Comparison of ENCODE assay signal across 1 cellular context in genomic region chr6:119308048-119308570, GRCh38.
TF ChIP-seq lines count a peak whose summit lies in the region.

No MANE protein-coding gene starts in this region.

TF ChIP-seq in HepG2, 621 proteins besides CTCF, POLR2A, EP300 and RAD21 (continues in another document):
- TF ChIP-seq ZBTB40 (IDR thresholded peaks at IDR 0.05) (0 out of 2 replicates have a peak, but pooled peaks have one; percentile 35), ZBTB40 (CRISPR knock-in tag; IDR thresholded peaks at IDR 0.05) (no peak; the same call in 1 of the 2 replicates), HDAC1 (CRISPR knock-in tag; IDR thresholded peaks at IDR 0.05) (0 out of 2 replicates have a peak, but pooled peaks have one; percentile 25), SP140L (CRISPR knock-in tag; IDR thresholded peaks at IDR 0.05; ENCODE audit: borderline replicate concordance) (0 out of 2 replicates have a peak, but pooled peaks have one; percentile 56), HOXA3 (CRISPR knock-in tag; IDR thresholded peaks at IDR 0.05) (0 out of 2 replicates have a peak, but pooled peaks have one; percentile 19), ZGPAT (CRISPR knock-in tag; IDR thresholded peaks at IDR 0.05) (peak; percentile 82), HBP1 (CRISPR knock-in tag; IDR thresholded peaks at IDR 0.05; ENCODE audit: low read depth) (no peak), CHD2 (IDR thresholded peaks at IDR 0.05; ENCODE audit: low read depth, low read length) (no peak), THAP11 (CRISPR knock-in tag; IDR thresholded peaks at IDR 0.05) (peak; percentile 63; the same call in 1 of the 2 replicates), ZNF276 (CRISPR knock-in tag; IDR thresholded peaks at IDR 0.05; ENCODE audit: low read depth) (no peak), FOXP1 (IDR thresholded peaks at IDR 0.05) (no peak), FOXP1 (CRISPR knock-in tag; IDR thresholded peaks at IDR 0.05) (peak; percentile 63; the same call in 1 of the 2 replicates), IKZF4 (CRISPR knock-in tag; IDR thresholded peaks at IDR 0.05; ENCODE audit: borderline replicate concordance, low read depth, not compliant biosample characterization) (no peak), ZNF619 (CRISPR knock-in tag; IDR thresholded peaks at IDR 0.05) (no peak), IRF2 (CRISPR knock-in tag; IDR thresholded peaks at IDR 0.05) (peak; percentile 51; the same call in 1 of the 2 replicates), POGZ (CRISPR knock-in tag; IDR thresholded peaks at IDR 0.05) (peak; percentile 89), NFATC3 (CRISPR knock-in tag; IDR thresholded peaks at IDR 0.05) (no peak), RXRB (CRISPR knock-in tag; IDR thresholded peaks at IDR 0.05; ENCODE audit: borderline replicate concordance) (peak; percentile 21; the same call in 1 of the 2 replicates), SRY (CRISPR knock-in tag; IDR thresholded peaks at IDR 0.05) (no peak), ZBTB7A (CRISPR knock-in tag; IDR thresholded peaks at IDR 0.05) (no peak), ZNF24 (IDR thresholded peaks at IDR 0.05) (0 out of 2 replicates have a peak, but pooled peaks have one; percentile 29), HNF1A (IDR thresholded peaks at IDR 0.05; ENCODE audit: low read depth) (peak; percentile 22; the same call in 1 of the 2 replicates), HNF1A (CRISPR knock-in tag; IDR thresholded peaks at IDR 0.05; ENCODE audit: borderline replicate concordance) (no peak), ZMYM4 (CRISPR knock-in tag; IDR thresholded peaks at IDR 0.05) (peak; percentile 68; the same call in 1 of the 2 replicates), NFKBIZ (CRISPR knock-in tag; IDR thresholded peaks at IDR 0.05) (peak; percentile 91; the same call in 1 of the 2 replicates), POLR2AphosphoS5 (IDR thresholded peaks at IDR 0.05; ENCODE audit: low read depth, low read length) (0 out of 2 replicates have a peak, but pooled peaks have one; percentile 1), SOX13 (IDR thresholded peaks at IDR 0.05) (no peak), SOX13 (CRISPR knock-in tag; conservative IDR thresholded peaks at IDR 0.05 in 1 of 2, IDR thresholded peaks at IDR 0.05 in 1 of 2) (peak in 1 of 2 experiments; percentile 72; a peak in 2 of 4 replicates), ASH2L (IDR thresholded peaks at IDR 0.05; ENCODE audit: insufficient read length, low read depth, low read length) (peak; percentile 57), NCOA2 (CRISPR knock-in tag; IDR thresholded peaks at IDR 0.05) (peak; percentile 72), E2F1 (CRISPR knock-in tag; IDR thresholded peaks at IDR 0.05) (peak; percentile 45; the same call in 1 of the 2 replicates), KAT8 (CRISPR knock-in tag; IDR thresholded peaks at IDR 0.05) (peak; percentile 70), KLF16 (CRISPR knock-in tag; IDR thresholded peaks at IDR 0.05) (peak in 1 of 2 experiments; percentile 80; a peak in 1 of 4 replicates), CREB1 (IDR thresholded peaks at IDR 0.05) (peak; percentile 83), CREB1 (CRISPR knock-in tag; IDR thresholded peaks at IDR 0.05) (peak; percentile 65; the same call in 1 of the 2 replicates), TRAFD1 (CRISPR knock-in tag; IDR thresholded peaks at IDR 0.05; ENCODE audit: borderline replicate concordance) (no peak), MAFF (IDR thresholded peaks at IDR 0.05; ENCODE audit: low read depth, low read length) (peak; percentile 100), ZNF12 (CRISPR knock-in tag; IDR thresholded peaks at IDR 0.05) (0 out of 2 replicates have a peak, but pooled peaks have one; percentile 51), SMAD3 (CRISPR knock-in tag; IDR thresholded peaks at IDR 0.05) (0 out of 2 replicates have a peak, but pooled peaks have one; percentile 53), FOXK1 (CRISPR knock-in tag; IDR thresholded peaks at IDR 0.05; ENCODE audit: borderline replicate concordance, low read depth) (peak; percentile 77; the same call in 1 of the 2 replicates)
